In genomic region chr9:81600631-81601030, GRCh38 we compare ENCODE assay signal across 20 cellular contexts.
A peak's percentile ranks its signal among the peaks of the same experiment; 100 is the strongest.
DNase-seq lines count a peak whose midpoint lies in the region; ATAC-seq, FAIRE-seq and TF ChIP-seq lines count a peak whose summit lies in the region.
"Had no signal": no experiment of that assay in that cellular context is flagged by ENCODE, and none has a peak within 500 bp of the region (broad histone marks: within the 10 kb centered on the region; RNA-seq: fewer than 3 reads in every experiment).

No MANE protein-coding gene starts in this region.

- BruUV-seq in mammary epithelial cell (replicated peaks; lab: Mats Ljungman, UMichigan): no TSS peak

- H3K79me2 ChIP-seq in OCI-LY3 (ENCODE audit: low read length) (no peaks in the 10 kb centered on the region), mammary epithelial cell (ENCODE audit: insufficient read depth, low read length) (no peaks in the 10 kb centered on the region)

- ATAC-seq in gastrocnemius medialis: no peak

- 68% methylated on average over 4 of the region's 4 CpGs for WGBS in mammary epithelial cell (ENCODE audit: low coverage, missing lambda C conversion rate)
- 85% methylated on average over 4 of the region's 4 CpGs; no CpG with 5 or more reads in 1 of the 2 donors for WGBS in transverse colon (ENCODE audit: low coverage in 1 of 2), 2 donors

- TF ChIP-seq CTCF in OCI-LY3 (IDR thresholded peaks at IDR 0.05; ENCODE audit: low read depth, low read length): no peak
- TF ChIP-seq CTCF in mammary epithelial cell (conservative IDR thresholded peaks at IDR 0.05 in 1 of 2, IDR thresholded peaks at IDR 0.05 in 1 of 2; ENCODE audit: extremely low read depth in 1 of 2, insufficient read depth in 1 of 2, low read depth in 1 of 2, low read length in 2 of 2): no peak
- no peak for TF ChIP-seq CTCF in kidney (IDR thresholded peaks at IDR 0.05; ENCODE audit: borderline replicate concordance, extremely low read depth, insufficient read depth)
- TF ChIP-seq CTCF in gastrocnemius medialis (IDR thresholded peaks at IDR 0.05 in 4 of 5, conservative IDR thresholded peaks at IDR 0.05 in 1 of 5): no peak
- TF ChIP-seq CTCF in transverse colon (IDR thresholded peaks at IDR 0.05): no peak

- H3K4me2 ChIP-seq in OCI-LY3 (ENCODE audit: low read length): peak overlapping the region; percentile 73
- no peak overlapping the region for H3K4me2 ChIP-seq in mammary epithelial cell (ENCODE audit: insufficient read depth, low read depth, low read length)

- no peak for FAIRE-seq in kidney (lab: Jason Lieb, UNC)
- FAIRE-seq: A549, D721Med, G401.6, GM12892 had no signal

- in situ Hi-C loops in mammary epithelial cell (cut with MboI; ENCODE audit: low sequenced_read_pairs in 2 of 2): no loop called here
- in situ Hi-C loops in gastrocnemius medialis (cut with MboI; ENCODE audit: low sequenced_read_pairs in 4 of 4): no loop called here
- in situ Hi-C loops in transverse colon (cut with MboI; ENCODE audit: low pct_ligation_motif_present in 1 of 4, low pct_unique_long_range_greater_than_20kb in 1 of 4, low sequenced_read_pairs in 3 of 4): loop anchor here in 1 of 4 donors (25.0 kb wide), 3 partner anchors 112 to 237 kb away; no protein-coding TSS in a partner anchor

- dilution Hi-C loops in mammary epithelial cell (cut with HindIII; ENCODE audit: low sequenced_read_pairs): no loop called here

- H2AFZ ChIP-seq in OCI-LY3 (ENCODE audit: low read depth, low read length): no peak overlapping the region
- H2AFZ ChIP-seq in mammary epithelial cell (ENCODE audit: low read depth, low read length): no peak overlapping the region

- H3K4me1 ChIP-seq in OCI-LY3 (ENCODE audit: low read length) (peaks cover 59% of the 10 kb centered on the region), mammary epithelial cell (ENCODE audit: insufficient read depth, low read length) (peaks cover 17% of the 10 kb centered on the region), kidney (ENCODE audit: control insufficient read depth in 1 of 2, insufficient read depth in 1 of 2, low read depth in 1 of 2, low read length in 2 of 2) (peaks cover 0 to 10% of the 10 kb centered on the region in 2 donors), gastrocnemius medialis (peaks cover 57 to 66% of the 10 kb centered on the region in 2 donors), transverse colon (peaks cover 0 to 26% (median 8%) of the 10 kb centered on the region in 4 donors)
- H3K4me1 ChIP-seq: HAP-1 had no signal

- H3K4me3 ChIP-seq in OCI-LY3 (ENCODE audit: low read length): peak overlapping the region; percentile 6
- no peak overlapping the region for H3K4me3 ChIP-seq in mammary epithelial cell (replicated peaks in 1 of 3; ENCODE audit: insufficient read depth in 1 of 3, low read depth in 2 of 3, low read length in 3 of 3)
- H3K4me3 ChIP-seq in kidney (ENCODE audit: low read length in 2 of 2): no peak overlapping the region
- H3K4me3 ChIP-seq in gastrocnemius medialis: no peak overlapping the region
- no peak overlapping the region for H3K4me3 ChIP-seq in transverse colon
- H3K4me3 ChIP-seq: A549, HAP-1 had no signal

- no peak for TF ChIP-seq EP300 in transverse colon (IDR thresholded peaks at IDR 0.05; ENCODE audit: low read depth)

- H3K27me3 ChIP-seq in OCI-LY3 (ENCODE audit: low read depth, low read length) (peaks cover 42% of the 10 kb centered on the region), mammary epithelial cell (ENCODE audit: insufficient read depth, low read length) (no peaks in the 10 kb centered on the region), gastrocnemius medialis (no peaks in the 10 kb centered on the region), transverse colon (no peaks in the 10 kb centered on the region)
- H3K27me3 ChIP-seq: BE2C had no signal

- H3K27ac ChIP-seq in OCI-LY3 (ENCODE audit: low read length) (no peak overlapping the region; the same call in 1 of the 2 replicates), mammary epithelial cell (ENCODE audit: insufficient read depth, low read depth, low read length) (peak overlapping the region; percentile 56), kidney (ENCODE audit: low read depth in 2 of 2, low read length in 2 of 2) (no peak overlapping the region), gastrocnemius medialis (peak overlapping the region; percentile 81 to 93 (median 90)), transverse colon (no peak overlapping the region)
- H3K27ac ChIP-seq: C4-2B had no signal

- TF ChIP-seq POLR2A in gastrocnemius medialis (IDR thresholded peaks at IDR 0.05) (no peak), transverse colon (IDR thresholded peaks at IDR 0.05) (no peak)

- H3K9ac ChIP-seq in OCI-LY3 (ENCODE audit: low read length): no peak overlapping the region
- no peak overlapping the region for H3K9ac ChIP-seq in mammary epithelial cell (ENCODE audit: insufficient read depth, low read length)
- no peak overlapping the region for H3K9ac ChIP-seq in kidney (ENCODE audit: low read length in 2 of 2)

- H3K36me3 ChIP-seq in OCI-LY3 (replicated peaks; ENCODE audit: low read depth, low read length) (no peaks in the 10 kb centered on the region), mammary epithelial cell (ENCODE audit: insufficient read depth, low read length) (no peaks in the 10 kb centered on the region), kidney (ENCODE audit: control insufficient read depth in 1 of 2, insufficient read depth in 2 of 2, low read length in 2 of 2) (no peaks in the 10 kb centered on the region), gastrocnemius medialis (no peaks in the 10 kb centered on the region), transverse colon (peaks cover 0 to 17% (median 0%) of the 10 kb centered on the region in 4 donors)
- H3K36me3 ChIP-seq: HAP-1 had no signal

- H3K9me3 ChIP-seq in OCI-LY3 (ENCODE audit: insufficient read depth, low read length): no peaks in the 10 kb centered on the region
- H3K9me3 ChIP-seq in mammary epithelial cell (replicated peaks; ENCODE audit: insufficient read depth, low read length): no peaks in the 10 kb centered on the region
- H3K9me3 ChIP-seq in kidney (ENCODE audit: control insufficient read depth in 1 of 2, low read length in 2 of 2): no peaks in the 10 kb centered on the region
- H3K9me3 ChIP-seq in gastrocnemius medialis: no peaks in the 10 kb centered on the region
- H3K9me3 ChIP-seq in transverse colon: no peaks in the 10 kb centered on the region
- H3K9me3 ChIP-seq: A549, BE2C, HAP-1 had no signal

- intact Hi-C loops in mammary epithelial cell (cut with micrococcal nuclease) (no loop called here), kidney (cut with DNase I) (no loop called here), gastrocnemius medialis (cut with DNase I; ENCODE audit: low total_unique reads) (no loop called here), transverse colon (cut with DNase I; ENCODE audit: low total_unique reads) (loop anchor here (10.0 kb wide), 1 partner anchor 1846 kb away; no protein-coding TSS in a partner anchor)

- DNase-seq in mammary epithelial cell (no peak), kidney (peak; percentile 21), gastrocnemius medialis (no peak), NCI-H2196 (lab: John Stamatoyannopoulos, UW; ENCODE audit: unreplicated experiment) (no peak), hippocampal formation (lab: John Stamatoyannopoulos, UW) (no peak), transverse colon (no peak)
- DNase-seq: BE2C; CD4-positive, alpha-beta memory T cell; COR-L47; DMS153; DMS79 treated with DMSO at 0.1 percent for 48 hours; EL; GOT3 had no signal

- CTCF ChIA-PET in mammary epithelial cell (lab: Charles Lee; ENCODE audit: low non-redundant PET): no interaction called here

- 0 out of 2 replicates have a peak, but pooled peaks cover 4% of the 10 kb centered on the region for H4K20me1 ChIP-seq in OCI-LY3 (ENCODE audit: insufficient read depth, low read length)
- no peaks in the 10 kb centered on the region for H4K20me1 ChIP-seq in mammary epithelial cell (ENCODE audit: insufficient read depth, low read length)

Comparison
In these comparisons a context has a peak if more than half of its experiments do, and no peak if none do; other contexts are left out.
1. H3K27ac ChIP-seq: peak in mammary epithelial cell (single experiment) and gastrocnemius medialis (4 of 4); none in OCI-LY3 (single experiment), kidney (0 of 2) and transverse colon (0 of 4).